Comparison of ENCODE assay signal across 8 cellular contexts in the genomic region with DNA sequence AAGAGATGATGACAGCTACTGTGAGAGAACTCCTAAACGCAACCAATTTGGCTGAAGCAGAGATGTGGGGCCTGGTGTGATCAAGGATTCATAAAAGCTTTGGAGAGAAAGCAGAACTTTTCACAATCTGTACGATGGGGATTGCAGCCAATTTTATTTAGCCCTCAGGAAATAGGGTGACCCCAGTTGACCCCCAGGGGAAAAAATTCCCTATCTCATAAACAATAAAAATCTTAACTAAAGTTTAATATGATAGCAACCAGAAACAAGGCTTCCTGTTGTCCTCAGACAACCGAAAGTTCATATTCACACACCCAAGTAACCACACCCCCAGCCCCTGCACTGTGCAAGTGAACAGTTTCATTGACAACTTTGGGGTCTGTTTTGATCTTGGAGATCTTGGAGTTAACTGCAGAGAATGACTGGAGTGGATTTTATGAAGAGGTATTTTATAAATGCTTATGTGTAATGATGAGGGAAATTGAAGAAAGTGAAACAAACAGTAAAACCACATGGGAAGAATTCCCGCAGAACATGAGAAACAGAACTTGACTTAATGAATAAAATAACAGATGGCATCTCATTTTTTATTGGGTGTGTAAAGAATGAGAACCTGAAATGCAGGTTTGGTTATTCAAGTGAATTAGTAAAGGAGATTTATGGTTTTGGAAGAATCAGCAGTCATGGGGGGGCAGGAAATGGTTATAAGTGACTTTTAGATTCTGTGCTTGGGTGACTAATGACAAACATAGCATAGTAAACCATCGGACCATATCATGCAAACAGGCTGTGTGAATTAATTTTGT.
DNase-seq lines count a peak whose midpoint lies in the region; ATAC-seq and TF ChIP-seq lines count a peak whose summit lies in the region.

No MANE protein-coding gene starts in this region.

- H3K27ac Mint-ChIP-seq in chondrocyte (ENCODE audit: unreplicated experiment), result no peak overlapping the region

- H3K4me1 Mint-ChIP-seq in chondrocyte (ENCODE audit: low read depth), result peaks cover 6% of the 10 kb centered on the region

- H3K4me3 Mint-ChIP-seq in chondrocyte (ENCODE audit: unreplicated experiment), result no peak overlapping the region

- H3K27me3 ChIP-seq in SU-DHL-6 (ENCODE audit: low read length) (no peaks in the 10 kb centered on the region), right lobe of liver (no peaks in the 10 kb centered on the region)

- no peaks in the 10 kb centered on the region for H3K9me3 ChIP-seq in SU-DHL-6 (ENCODE audit: insufficient read depth, low read length)
- H3K9me3 ChIP-seq in right lobe of liver, result no peaks in the 10 kb centered on the region

- ATAC-seq in GM18870 (IDR thresholded peaks at IDR 0.05; ENCODE audit: unreplicated experiment) (peak; percentile 52), HG03097 (IDR thresholded peaks at IDR 0.05; ENCODE audit: low FRiP score, unreplicated experiment) (peak; percentile 50), right lobe of liver (peak; percentile 34 to 70 (median 50))

- TF ChIP-seq POLR2A in right lobe of liver (IDR thresholded peaks at IDR 0.05), result no peak

- intact Hi-C loops in right lobe of liver (cut with DNase I), result no loop called here

- no peaks in the 10 kb centered on the region for H3K9me3 Mint-ChIP-seq in chondrocyte (ENCODE audit: low read depth)

- H3K9ac ChIP-seq in SU-DHL-6 (ENCODE audit: low read length), result no peak overlapping the region

- TF ChIP-seq CTCF in AG10803 (conservative IDR thresholded peaks at IDR 0.05; ENCODE audit: low read length) (no peak), SU-DHL-6 (IDR thresholded peaks at IDR 0.05; ENCODE audit: insufficient read depth, low read length, poor library complexity, severe bottlenecking) (no peak), right lobe of liver (IDR thresholded peaks at IDR 0.05) (no peak), chondrocyte (IDR thresholded peaks at IDR 0.05) (no peak)

- H3K4me1 ChIP-seq in right lobe of liver, result no peaks in the 10 kb centered on the region

- H3K36me3 ChIP-seq in SU-DHL-6 (ENCODE audit: low read length), result no peaks in the 10 kb centered on the region
- H3K36me3 ChIP-seq in right lobe of liver, result no peaks in the 10 kb centered on the region

- H3K4me3 ChIP-seq in AG10803 (ENCODE audit: low read length) (peak overlapping the region; percentile 15), SU-DHL-6 (ENCODE audit: insufficient read depth, low read length, poor library complexity, severe bottlenecking) (no peak overlapping the region), right lobe of liver (no peak overlapping the region)

- H4K20me1 ChIP-seq in SU-DHL-6 (ENCODE audit: low read depth, low read length), result no peaks in the 10 kb centered on the region

- H3K36me3 Mint-ChIP-seq in chondrocyte (ENCODE audit: low read depth), result no peaks in the 10 kb centered on the region

- DNase-seq in AG10803 (ENCODE audit: low read depth), result peak; percentile 29
- DNase-seq in right lobe of liver, result no peak
- no peak for DNase-seq in chondrocyte (ENCODE audit: low spot score)
- DNase-seq in effector CD8-positive, alpha-beta T cell (lab: John Stamatoyannopoulos, UW), result no peak
- DNase-seq in inferior parietal cortex (ENCODE audit: extremely low spot score), result no peak

- H3K27me3 Mint-ChIP-seq in chondrocyte (ENCODE audit: low read depth), result no peaks in the 10 kb centered on the region

- peak overlapping the region; percentile 64 for H3K4me2 ChIP-seq in SU-DHL-6 (ENCODE audit: low read depth, low read length, poor library complexity, severe bottlenecking)

- 39% methylated on average over 5 of the region's 5 CpGs for WGBS in right lobe of liver (ENCODE audit: insufficient coverage, low coverage, low lambda C conversion rate, missing lambda C conversion rate)

- no peaks in the 10 kb centered on the region for H3K79me2 ChIP-seq in SU-DHL-6 (ENCODE audit: insufficient read depth, low read length)

- peak overlapping the region; percentile 1 for H2AFZ ChIP-seq in SU-DHL-6 (ENCODE audit: low read depth, low read length, severe bottlenecking)

- H3K9me2 ChIP-seq in SU-DHL-6 (replicated peaks; ENCODE audit: insufficient read depth, low read length), result no peaks in the 10 kb centered on the region

- H3F3A ChIP-seq in SU-DHL-6 (ENCODE audit: insufficient read depth), result no peaks in the 10 kb centered on the region

- peak overlapping the region; percentile 62; the same call in 1 of the 2 replicates for H3K27ac ChIP-seq in SU-DHL-6 (ENCODE audit: low read depth, low read length)
- H3K27ac ChIP-seq in right lobe of liver, result peak overlapping the region in 1 of 3 donors; percentile 3
